Comparison of ENCODE assay signal across 8 cellular contexts in genomic region chr3:182794806-182795369, GRCh38. TPM values are rescaled to one million over a fixed set of nuclear protein-coding genes. Genes with fewer than 3 reads are reported as not detected.
DNase-seq lines count a peak whose midpoint lies in the region; ATAC-seq and TF ChIP-seq lines count a peak whose summit lies in the region.

No MANE protein-coding gene starts in this region.

- H3K27me3 ChIP-seq in PC-9 (ENCODE audit: insufficient read depth, low read depth) (no peaks in the 10 kb centered on the region), esophagus muscularis mucosa (peaks cover 0 to 2% (median 0%) of the 10 kb centered on the region in 4 donors), prostate gland (replicated peaks; ENCODE audit: insufficient read depth) (no peaks in the 10 kb centered on the region)

- no peak for TF ChIP-seq CTCF in PC-9 (conservative IDR thresholded peaks at IDR 0.05)
- TF ChIP-seq CTCF in esophagus muscularis mucosa (IDR thresholded peaks at IDR 0.05), result no peak
- TF ChIP-seq CTCF in prostate gland (IDR thresholded peaks at IDR 0.05), result no peak

- peak overlapping the region; percentile 50 for H3K27ac ChIP-seq in PC-9
- H3K27ac ChIP-seq in esophagus muscularis mucosa (replicated peaks in 1 of 4), result peak overlapping the region; percentile 92 to 97 (median 96)
- H3K27ac ChIP-seq in prostate gland, result peak overlapping the region; percentile 94 to 97

- TF ChIP-seq POLR2A in esophagus muscularis mucosa (IDR thresholded peaks at IDR 0.05; ENCODE audit: low read depth), result no peak
- TF ChIP-seq POLR2A in prostate gland (IDR thresholded peaks at IDR 0.05), result no peak

- H4K20me1 ChIP-seq in PC-9 (ENCODE audit: insufficient read depth), result no peaks in the 10 kb centered on the region

- peak; percentile 7 for DNase-seq in ELR (ENCODE audit: low read depth)
- no peak for DNase-seq in PC-9
- no peak for DNase-seq in esophagus muscularis mucosa (ENCODE audit: extremely low spot score)
- no peak for DNase-seq in prostate gland (ENCODE audit: low spot score)
- DNase-seq in left colon, result no peak
- DNase-seq in DMS53 treated with DMSO at 0.1 percent for 48 hours (lab: John Stamatoyannopoulos, UW; ENCODE audit: unreplicated experiment), result no peak

- ATAC-seq in GM21786 (IDR thresholded peaks at IDR 0.05; ENCODE audit: unreplicated experiment) (no peak), left colon (no peak), GM18511 (IDR thresholded peaks at IDR 0.05; ENCODE audit: unreplicated experiment) (no peak)

- peaks cover 58% of the 10 kb centered on the region for H3K79me2 ChIP-seq in PC-9 (ENCODE audit: low read depth)

- peaks cover 20% of the 10 kb centered on the region for H3F3A ChIP-seq in PC-9 (ENCODE audit: insufficient read depth, low read depth)

- H3K9me3 ChIP-seq in PC-9 (ENCODE audit: insufficient read depth, low read depth) (no peaks in the 10 kb centered on the region), esophagus muscularis mucosa (no peaks in the 10 kb centered on the region), prostate gland (no peaks in the 10 kb centered on the region)

- TF ChIP-seq EP300 in esophagus muscularis mucosa (IDR thresholded peaks at IDR 0.05), result no peak

- peaks cover 5% of the 10 kb centered on the region; the same call in 1 of the 2 replicates for H3K36me3 ChIP-seq in PC-9 (ENCODE audit: low read depth)
- no peaks in the 10 kb centered on the region for H3K36me3 ChIP-seq in esophagus muscularis mucosa
- H3K36me3 ChIP-seq in prostate gland, result no peaks in the 10 kb centered on the region

- H3K9me2 ChIP-seq in PC-9 (ENCODE audit: insufficient read depth), result no peaks in the 10 kb centered on the region

- H2AFZ ChIP-seq in PC-9, result peak overlapping the region; percentile 84

- CTCF ChIA-PET in PC-9 (lab: Charles Lee), result interaction anchor here (0.7 kb wide), 1 partner anchor 80 kb away, joined by 3 read pairs; no protein-coding TSS in a partner anchor

- H3K4me2 ChIP-seq in PC-9, result peak overlapping the region; percentile 97

- no TSS peak for BruUV-seq in PC-9 (replicated peaks; lab: Mats Ljungman, UMichigan)

- intact Hi-C loops in PC-9 (cut with micrococcal nuclease; ENCODE audit: unreplicated experiment) (loop anchor here (1.0 to 5.0 kb wide), 3 partner anchors 56 to 472 kb away; no protein-coding TSS in a partner anchor), esophagus muscularis mucosa (cut with DNase I) (no loop called here), prostate gland (cut with DNase I) (loop anchor here (5.0 kb wide), 1 partner anchor 182 kb away; no protein-coding TSS in a partner anchor), left colon (cut with DNase I, micrococcal nuclease) (no loop called here)

- H3K4me3 ChIP-seq in PC-9, result peak overlapping the region; percentile 68
- H3K4me3 ChIP-seq in esophagus muscularis mucosa, result peak overlapping the region; percentile 80 to 96 (median 94)
- peak overlapping the region; percentile 83 to 96 for H3K4me3 ChIP-seq in prostate gland

- 4% methylated on average over 6 of the region's 6 CpGs for WGBS in esophagus muscularis mucosa
- WGBS in prostate gland, result 6% methylated on average over 6 of the region's 6 CpGs

- POLR2A ChIA-PET in PC-9 (lab: Charles Lee; ENCODE audit: unreplicated experiment), result interaction anchor here (0.6 kb wide), 2 partner anchors 22 to 115 kb away, joined by 4 to 11 read pairs; no protein-coding TSS in a partner anchor

- H3K4me1 ChIP-seq in PC-9 (replicated peaks; ENCODE audit: insufficient read depth) (peaks cover 38% of the 10 kb centered on the region), esophagus muscularis mucosa (peaks cover 13 to 47% (median 40%) of the 10 kb centered on the region in 4 donors), prostate gland (replicated peaks) (peaks cover 5% of the 10 kb centered on the region)

RNA-seq across cellular contexts. Expression of gene ATP11B, which starts 1.6 kb away (rescaled TPM):
- 48.3 and 66.5 TPM in 2 replicates for total RNA-seq in PC-9 (2021)
- total RNA-seq in esophagus muscularis mucosa, result 10 to 100 TPM; 45.8 to 61.3 (median 49.4) TPM
- total RNA-seq in prostate gland, result 100 to 1,000 TPM; 120 to 122 TPM
- 100 to 1,000 TPM; 114 to 121 TPM for total RNA-seq in left colon

Comparison
In these comparisons a context has a peak if more than half of its experiments do, and no peak if none do; other contexts are left out.
1. intact Hi-C loops: an anchor here in PC-9 (1.0 to 5.0 kb wide) and prostate gland (5.0 kb wide); none called in esophagus muscularis mucosa and left colon.